Comparison of ENCODE assay signal across 26 cellular contexts in genomic region chr17:76477576-76477975, GRCh38. TPM values are rescaled to one million over a fixed set of nuclear protein-coding genes. Genes with fewer than 3 reads are reported as not detected.
DNase-seq lines count a peak whose midpoint lies in the region; ATAC-seq and TF ChIP-seq lines count a peak whose summit lies in the region.
"Had no signal": no experiment of that assay in that cellular context is flagged by ENCODE, and none has a peak within 500 bp of the region (broad histone marks: within the 10 kb centered on the region; RNA-seq: fewer than 3 reads in every experiment).

No MANE protein-coding gene starts in this region.

- H3K4me1 Mint-ChIP-seq in effector memory CD8-positive, alpha-beta T cell (ENCODE audit: low read depth in 2 of 2): peaks cover 3 to 14% of the 10 kb centered on the region in 2 donors
- H3K4me1 Mint-ChIP-seq: CD4-positive, CD25-positive, alpha-beta regulatory T cell had no signal

- peak overlapping the region; percentile 57 to 97 (median 90) for H3K4me2 ChIP-seq in BLaER1 treated with 17β-estradiol and CSF1 and Interleukin-3, amounts not matched to agents 10 nM and 100 nM
- H3K4me2 ChIP-seq in IMR-90 (ENCODE audit: low read depth, low read length): no peak overlapping the region
- H3K4me2 ChIP-seq in neuronal stem cell (ENCODE audit: insufficient read depth, low read length, poor library complexity, severe bottlenecking): no peak overlapping the region
- H3K4me2 ChIP-seq: KMS-11 had no signal

- ATAC-seq in IMR-90 (ENCODE audit: low read depth) (no peak), HG03469 (IDR thresholded peaks at IDR 0.05; ENCODE audit: unreplicated experiment) (no peak)
- no peak for ATAC-seq in effector memory CD8-positive, alpha-beta T cell (replicated peaks)

- peak overlapping the region; percentile 7 to 87 for H3K27ac Mint-ChIP-seq in effector memory CD8-positive, alpha-beta T cell

- BruUV-seq in IMR-90 (replicated peaks; lab: Mats Ljungman, UMichigan): no TSS peak

- H4K20me1 ChIP-seq in BLaER1 treated with 17β-estradiol and CSF1 and Interleukin-3, amounts not matched to agents 10 nM and 100 nM: peaks cover 0 to 14% (median 0%) of the 10 kb centered on the region in 11 experiments; a peak in 4 of 22 replicates
- H4K20me1 ChIP-seq in IMR-90 (ENCODE audit: insufficient read depth, low read length): no peaks in the 10 kb centered on the region

- H3K9ac ChIP-seq in BLaER1 treated with 17β-estradiol and CSF1 and Interleukin-3, amounts not matched to agents 10 nM and 100 nM: peak overlapping the region; percentile 14 to 54 (median 44); a peak in 16 of 22 replicates
- H3K9ac ChIP-seq in IMR-90 (ENCODE audit: low read depth, low read length) (no peak overlapping the region), neuronal stem cell (ENCODE audit: low read depth, low read length, poor library complexity) (no peak overlapping the region)
- H3K9ac ChIP-seq: GM23248, KMS-11 had no signal

- intact Hi-C loops in IMR-90 (cut with micrococcal nuclease): no loop called here

- peaks cover 57 to 74% (median 62%) of the 10 kb centered on the region in 10 experiments for H3K4me1 ChIP-seq in BLaER1 treated with 17β-estradiol and CSF1 and Interleukin-3, amounts not matched to agents 10 nM and 100 nM
- H3K4me1 ChIP-seq in IMR-90 (ENCODE audit: control insufficient read depth, insufficient read depth, low read length) (no peaks in the 10 kb centered on the region; the same call in 1 of the 2 replicates), neuronal stem cell (ENCODE audit: control insufficient read depth in 2 of 2, insufficient read depth in 1 of 2, low read depth in 1 of 2, low read length in 2 of 2) (peaks cover 10 to 11% of the 10 kb centered on the region in 2 donors)
- H3K4me1 ChIP-seq: BE2C had no signal

- in situ Hi-C loops in IMR-90 (cut with MboI; ENCODE audit: low sequenced_read_pairs): no loop called here

- H2BK20ac ChIP-seq in IMR-90 (ENCODE audit: low read depth, low read length): no peak overlapping the region

- no peak overlapping the region for H2BK5ac ChIP-seq in IMR-90 (ENCODE audit: low read depth, low read length, poor library complexity, severe bottlenecking)
- H2BK5ac ChIP-seq in neuronal stem cell (ENCODE audit: low read length): no peak overlapping the region

- no peak overlapping the region for H3K23ac ChIP-seq in IMR-90 (ENCODE audit: low read depth, low read length)
- H3K23ac ChIP-seq in neuronal stem cell (ENCODE audit: low read depth, low read length, poor library complexity): peak overlapping the region; percentile 25

- no peaks in the 10 kb centered on the region for H3K27me3 Mint-ChIP-seq in effector memory CD8-positive, alpha-beta T cell
- H3K27me3 Mint-ChIP-seq: CD4-positive, CD25-positive, alpha-beta regulatory T cell had no signal

- DNase-seq in IMR-90 (no peak), neuronal stem cell (ENCODE audit: low spot score) (no peak), SW 1271 (lab: John Stamatoyannopoulos, UW) (no peak), putamen (ENCODE audit: low spot score) (no peak), foreskin melanocyte (no peak)
- DNase-seq in effector memory CD8-positive, alpha-beta T cell: no peak
- DNase-seq: BE2C; CD4-positive, CD25-positive, alpha-beta regulatory T cell; DMS153; DND-41; GM23248; H7; MM.1S; NCI-H1048; NCI-H1417; NCI-H1694; NCI-H2029 treated with DMSO at 0.1 percent for 48 hours; NCI-H446 treated with DMSO at 0.1 percent for 48 hours; NCI-H526; NCI-H82; NK-92 treated with Interleukin-12 subunit alpha and Interleukin-12 subunit beta, amount 100 ng/mL, for 24 hours; SHP77 treated with DMSO at 0.1 percent for 48 hours had no signal

- H4K5ac ChIP-seq in IMR-90 (ENCODE audit: low read depth, low read length): no peak overlapping the region

- 93% methylated on average over 8 of the region's 15 CpGs; no CpG with 5 or more reads in 1 of the 2 experiments for WGBS in IMR-90 (ENCODE audit: extremely low coverage in 2 of 2, insufficient read length in 1 of 2), 2 experiments
- WGBS in neuronal stem cell (ENCODE audit: extremely low coverage in 2 of 2, insufficient read length in 2 of 2, insufficient replicate concordance in 1 of 2), 2 donors: no CpG with 5 or more reads among the region's 15 CpGs

- no peaks in the 10 kb centered on the region for H3K9me3 ChIP-seq in BLaER1 treated with 17β-estradiol and CSF1 and Interleukin-3, amounts not matched to agents 10 nM and 100 nM (replicated peaks in 1 of 11)
- H3K9me3 ChIP-seq in IMR-90 (ENCODE audit: control insufficient read depth, insufficient read depth, low read length): no peaks in the 10 kb centered on the region
- H3K9me3 ChIP-seq in neuronal stem cell (replicated peaks in 1 of 2; ENCODE audit: control insufficient read depth in 2 of 2, insufficient read depth in 1 of 2, low read depth in 1 of 2, low read length in 2 of 2): peaks cover 0 to 2% of the 10 kb centered on the region in 2 donors
- H3K9me3 ChIP-seq: BE2C had no signal

- no peak overlapping the region for H3K4me3 Mint-ChIP-seq in effector memory CD8-positive, alpha-beta T cell
- H3K4me3 Mint-ChIP-seq: CD4-positive, CD25-positive, alpha-beta regulatory T cell had no signal

- CTCF ChIA-PET in IMR-90 (lab: Yijun Ruan, JAX): no interaction called here

- TF ChIP-seq RAD21 in IMR-90 (IDR thresholded peaks at IDR 0.05; ENCODE audit: low read length): no peak

- H3K9me1 ChIP-seq in IMR-90 (ENCODE audit: insufficient read depth, low read length): peaks cover 2% of the 10 kb centered on the region; the same call in 1 of the 2 replicates

- H3K27ac ChIP-seq in BLaER1 treated with 17β-estradiol and CSF1 and Interleukin-3, amounts not matched to agents 10 nM and 100 nM: peak overlapping the region in 9 of 11 experiments; percentile 31 to 97 (median 60); a peak in 16 of 22 replicates
- H3K27ac ChIP-seq in IMR-90 (ENCODE audit: insufficient read depth, low read length) (no peak overlapping the region), neuronal stem cell (replicated peaks; ENCODE audit: low read length) (no peak overlapping the region)
- H3K27ac ChIP-seq: GM23248, KMS-11, RWPE1 had no signal

- H4K8ac ChIP-seq in IMR-90 (ENCODE audit: low read depth in 2 of 2, low read length in 2 of 2) (no peak overlapping the region), neuronal stem cell (ENCODE audit: low read depth, low read length) (no peak overlapping the region)

- no peaks in the 10 kb centered on the region for H3K79me1 ChIP-seq in IMR-90 (ENCODE audit: low read depth in 1 of 2, low read length in 2 of 2)
- peaks cover 1% of the 10 kb centered on the region for H3K79me1 ChIP-seq in neuronal stem cell (ENCODE audit: low read depth, low read length)

- peak overlapping the region in 3 of 10 experiments; percentile 12 to 47 (median 12); a peak in 3 of 20 replicates for H3K4me3 ChIP-seq in BLaER1 treated with 17β-estradiol and CSF1 and Interleukin-3, amounts not matched to agents 10 nM and 100 nM
- H3K4me3 ChIP-seq in IMR-90 (ENCODE audit: insufficient read depth, low read depth, low read length) (no peak overlapping the region), neuronal stem cell (ENCODE audit: low read length in 2 of 2) (peak overlapping the region in 1 of 2 donors; percentile 32)
- H3K4me3 ChIP-seq: GM23248 had no signal

- H3K36me3 ChIP-seq in BLaER1 treated with 17β-estradiol and CSF1 and Interleukin-3, amounts not matched to agents 10 nM and 100 nM: peaks cover 38 to 81% (median 64%) of the 10 kb centered on the region in 11 experiments
- H3K36me3 ChIP-seq in IMR-90 (ENCODE audit: control insufficient read depth, insufficient read depth, low read length) (no peaks in the 10 kb centered on the region), neuronal stem cell (replicated peaks in 1 of 2; ENCODE audit: control insufficient read depth in 2 of 2, insufficient read depth in 2 of 2, low read length in 2 of 2) (peaks cover 0 to 2% of the 10 kb centered on the region in 2 donors)
- H3K36me3 ChIP-seq: BE2C had no signal

- H2AK9ac ChIP-seq in IMR-90 (replicated peaks; ENCODE audit: low read depth, low read length, poor library complexity): peak overlapping the region; percentile 55

- no peak for TF ChIP-seq POLR2A in IMR-90 (IDR thresholded peaks at IDR 0.05; ENCODE audit: low read depth, low read length)

- no peaks in the 10 kb centered on the region for H3K9me3 Mint-ChIP-seq in effector memory CD8-positive, alpha-beta T cell
- H3K9me3 Mint-ChIP-seq: CD4-positive, CD25-positive, alpha-beta regulatory T cell had no signal

- H3K4ac ChIP-seq in IMR-90 (ENCODE audit: low read depth, low read length): no peak overlapping the region
- no peak overlapping the region for H3K4ac ChIP-seq in neuronal stem cell (ENCODE audit: low read length)

- H3K14ac ChIP-seq in IMR-90 (replicated peaks; ENCODE audit: low read depth, low read length): no peak overlapping the region
- H3K14ac ChIP-seq in neuronal stem cell (ENCODE audit: low read length): peak overlapping the region; percentile 76

- H2BK120ac ChIP-seq in IMR-90 (ENCODE audit: low read depth, low read length): no peak overlapping the region
- H2BK120ac ChIP-seq in neuronal stem cell (ENCODE audit: low read depth, low read length): no peak overlapping the region

- peak overlapping the region; percentile 31 for H2BK12ac ChIP-seq in neuronal stem cell (ENCODE audit: low read length)

- POLR2A ChIA-PET in IMR-90 (lab: Charles Lee; ENCODE audit: unreplicated experiment): no interaction called here

- no peak for TF ChIP-seq CTCF in IMR-90 (conservative IDR thresholded peaks at IDR 0.05; ENCODE audit: low read depth, low read length)

- H3K27me3 ChIP-seq in BLaER1 treated with 17β-estradiol and CSF1 and Interleukin-3, amounts not matched to agents 10 nM and 100 nM: no peaks in the 10 kb centered on the region
- H3K27me3 ChIP-seq in IMR-90 (ENCODE audit: control insufficient read depth, insufficient read depth, low read length) (no peaks in the 10 kb centered on the region), neuronal stem cell (ENCODE audit: control insufficient read depth in 3 of 3, insufficient read depth in 3 of 3, low read depth in 1 of 3, low read length in 3 of 3) (peaks cover 0 to 15% (median 0%) of the 10 kb centered on the region in 3 experiments)
- H3K27me3 ChIP-seq: BE2C had no signal

- H2AFZ ChIP-seq in IMR-90 (replicated peaks; ENCODE audit: low read length, poor library complexity) (no peak overlapping the region), neuronal stem cell (ENCODE audit: low read length) (no peak overlapping the region)
- H2AFZ ChIP-seq: GM23248 had no signal

- no peak overlapping the region for H3K56ac ChIP-seq in IMR-90 (ENCODE audit: extremely low read depth, insufficient read depth, low read length)

- dilution Hi-C loops in IMR-90 (cut with HindIII; ENCODE audit: low sequenced_read_pairs, unreplicated experiment): no loop called here

- peaks cover 30% of the 10 kb centered on the region for H3K36me3 Mint-ChIP-seq in effector memory CD8-positive, alpha-beta T cell (ENCODE audit: insufficient read depth)

- no peak overlapping the region for H4K91ac ChIP-seq in IMR-90 (ENCODE audit: insufficient read depth, low read depth, low read length)
- H4K91ac ChIP-seq in neuronal stem cell (ENCODE audit: low read depth, low read length, poor library complexity): no peak overlapping the region

- H2AK5ac ChIP-seq in IMR-90 (ENCODE audit: low read depth, low read length) (no peak overlapping the region), neuronal stem cell (ENCODE audit: low read depth, low read length) (peak overlapping the region; percentile 91)

- H2BK15ac ChIP-seq in IMR-90 (ENCODE audit: low read depth, low read length) (no peak overlapping the region), neuronal stem cell (ENCODE audit: low read length) (no peak overlapping the region)

- no peak overlapping the region for H3K18ac ChIP-seq in IMR-90 (ENCODE audit: low read depth, low read length)
- H3K18ac ChIP-seq in neuronal stem cell (ENCODE audit: low read length): no peak overlapping the region

RNA-seq across cellular contexts. Expression of gene AANAT, which starts 10.2 kb away (rescaled TPM):
- total RNA-seq in IMR-90 (2012; rRNA removed): not detected in 2 replicates
- polyA plus RNA-seq in IMR-90 (2012; rRNA removed): 0.19 and 0.21 TPM in 2 replicates
- polyA plus RNA-seq in IMR-90 (2012; cell fraction: cytosol; rRNA removed): 0.08 and 0.32 TPM in 2 replicates
- 0.92 and 1.8 TPM in 2 replicates for polyA plus RNA-seq in IMR-90 (2012; cell fraction: nucleus; rRNA removed; ENCODE audit: low replicate concordance)
- 0.13 TPM for polyA plus RNA-seq in neuronal stem cell (2013, experiment 1 of 2)
- not detected for polyA plus RNA-seq in neuronal stem cell (2013, experiment 2 of 2)
- total RNA-seq: CD4-positive, CD25-positive, alpha-beta regulatory T cell; GM23248 had no signal
- polyA plus RNA-seq: CD4-positive, CD25-positive, alpha-beta regulatory T cell; GM23248 had no signal

RNA-seq across cellular contexts. Expression of gene RHBDF2, which starts 23.6 kb away (rescaled TPM):
- 1.3 and 1.4 TPM in 2 replicates for total RNA-seq in IMR-90 (2012; rRNA removed)
- polyA plus RNA-seq in IMR-90 (2012; rRNA removed): 8.3 and 10.0 TPM in 2 replicates
- polyA plus RNA-seq in IMR-90 (2012; cell fraction: cytosol; rRNA removed): 6.7 and 10.1 TPM in 2 replicates
- 29.5 and 54.3 TPM in 2 replicates for polyA plus RNA-seq in IMR-90 (2012; cell fraction: nucleus; rRNA removed; ENCODE audit: low replicate concordance)
- polyA plus RNA-seq in neuronal stem cell (2013, experiment 1 of 2): 2.4 TPM
- 2.3 TPM for polyA plus RNA-seq in neuronal stem cell (2013, experiment 2 of 2)

RNA-seq across cellular contexts. Expression of gene UBE2O, which starts 24.6 kb away (rescaled TPM):
- 17.6 and 20.0 TPM in 2 replicates for total RNA-seq in IMR-90 (2012; rRNA removed)
- 14.3 and 17.6 TPM in 2 replicates for polyA plus RNA-seq in IMR-90 (2012; rRNA removed)
- 9.1 and 12.2 TPM in 2 replicates for polyA plus RNA-seq in IMR-90 (2012; cell fraction: cytosol; rRNA removed)
- polyA plus RNA-seq in IMR-90 (2012; cell fraction: nucleus; rRNA removed; ENCODE audit: low replicate concordance): 43.5 and 62.5 TPM in 2 replicates
- 17.1 TPM for polyA plus RNA-seq in neuronal stem cell (2013, experiment 1 of 2)
- 16.9 TPM for polyA plus RNA-seq in neuronal stem cell (2013, experiment 2 of 2)

RNA-seq across cellular contexts. Expression of gene CYGB, which starts 59.9 kb away (rescaled TPM):
- 1.3 and 1.7 TPM in 2 replicates for total RNA-seq in IMR-90 (2012; rRNA removed)
- polyA plus RNA-seq in IMR-90 (2012; rRNA removed): 2.9 and 3.5 TPM in 2 replicates
- polyA plus RNA-seq in IMR-90 (2012; cell fraction: cytosol; rRNA removed): 3.6 and 4.3 TPM in 2 replicates
- polyA plus RNA-seq in IMR-90 (2012; cell fraction: nucleus; rRNA removed; ENCODE audit: low replicate concordance): 1.2 and 1.9 TPM in 2 replicates
- polyA plus RNA-seq in neuronal stem cell (2013, experiment 1 of 2): 0.98 TPM
- polyA plus RNA-seq in neuronal stem cell (2013, experiment 2 of 2): 0.96 TPM
- total RNA-seq: CD4-positive, CD25-positive, alpha-beta regulatory T cell had no signal
- polyA plus RNA-seq: CD4-positive, CD25-positive, alpha-beta regulatory T cell had no signal

Comparison
In these comparisons a context has a peak if more than half of its experiments do, and no peak if none do; other contexts are left out.
1. H3K27ac ChIP-seq: peak in BLaER1 treated with 17β-estradiol and CSF1 and Interleukin-3, amounts not matched to agents 10 nM and 100 nM (9 of 11); none in IMR-90 (single experiment) and neuronal stem cell (single experiment).
2. H3K4me2 ChIP-seq: peak in BLaER1 treated with 17β-estradiol and CSF1 and Interleukin-3, amounts not matched to agents 10 nM and 100 nM (11 of 11); none in IMR-90 (single experiment) and neuronal stem cell (single experiment).
3. H3K9ac ChIP-seq: peak in BLaER1 treated with 17β-estradiol and CSF1 and Interleukin-3, amounts not matched to agents 10 nM and 100 nM (11 of 11); none in IMR-90 (single experiment) and neuronal stem cell (single experiment).